In genomic region chr10:80077869-80078447, GRCh38 we compare ENCODE assay signal across 8 cellular contexts. TPM values are rescaled to one million over a fixed set of nuclear protein-coding genes. Genes with fewer than 3 reads are reported as not detected.
DNase-seq lines count a peak whose midpoint lies in the region; ATAC-seq and TF ChIP-seq lines count a peak whose summit lies in the region.

No MANE protein-coding gene starts in this region.

- H3K4me1 Mint-ChIP-seq in IgD-negative memory B cell, result peaks cover 9 to 14% (median 14%) of the 10 kb centered on the region in 3 donors
- peaks cover 20 to 25% of the 10 kb centered on the region in 2 donors for H3K4me1 Mint-ChIP-seq in natural killer cell treated with Interleukin-12 subunit alpha and Interleukin-12 subunit beta and Interleukin-15 and Interleukin-18, amount 100 ng/mL, for 72 hours (ENCODE audit: low read depth in 2 of 2)

- no peak for DNase-seq in natural killer cell treated with Interleukin-12 subunit alpha and Interleukin-12 subunit beta and Interleukin-15 and Interleukin-18, amount 100 ng/mL, for 72 hours (ENCODE audit: low spot score)
- DNase-seq in G401 (ENCODE audit: low spot score) (no peak), GM13976 (ENCODE audit: low spot score) (no peak), NCI-H526 (lab: John Stamatoyannopoulos, UW) (no peak)

- TF ChIP-seq CTCF in C4-2B (conservative IDR thresholded peaks at IDR 0.05) (no peak), GM13976 (IDR thresholded peaks at IDR 0.05; ENCODE audit: borderline replicate concordance, control extremely low read depth, extremely low read depth, insufficient read depth, missing control alignments) (no peak)

- in situ Hi-C loops in G401 (cut with HindIII; ENCODE audit: low sequenced_read_pairs) (no loop called here), GM13976 (cut with MboI; ENCODE audit: low sequenced_read_pairs, unreplicated experiment) (no loop called here)

- H3K9me3 Mint-ChIP-seq in IgD-negative memory B cell, result no peaks in the 10 kb centered on the region
- H3K9me3 Mint-ChIP-seq in natural killer cell treated with Interleukin-12 subunit alpha and Interleukin-12 subunit beta and Interleukin-15 and Interleukin-18, amount 100 ng/mL, for 72 hours, result no peaks in the 10 kb centered on the region

- H3K27me3 Mint-ChIP-seq in IgD-negative memory B cell, result peaks cover 2% of the 10 kb centered on the region
- peaks cover 0 to 3% of the 10 kb centered on the region in 2 donors for H3K27me3 Mint-ChIP-seq in natural killer cell treated with Interleukin-12 subunit alpha and Interleukin-12 subunit beta and Interleukin-15 and Interleukin-18, amount 100 ng/mL, for 72 hours

- H3K27ac ChIP-seq in C4-2B (peak overlapping the region; percentile 90), cingulate gyrus (ENCODE audit: low read depth, low read length) (peak overlapping the region; percentile 99)

- peak overlapping the region; percentile 86 to 98 (median 97) for H3K4me3 Mint-ChIP-seq in IgD-negative memory B cell
- peak overlapping the region; percentile 99 for H3K4me3 Mint-ChIP-seq in natural killer cell treated with Interleukin-12 subunit alpha and Interleukin-12 subunit beta and Interleukin-15 and Interleukin-18, amount 100 ng/mL, for 72 hours

- peaks cover 3% of the 10 kb centered on the region for H3K36me3 Mint-ChIP-seq in IgD-negative memory B cell
- H3K36me3 Mint-ChIP-seq in natural killer cell treated with Interleukin-12 subunit alpha and Interleukin-12 subunit beta and Interleukin-15 and Interleukin-18, amount 100 ng/mL, for 72 hours, result no peaks in the 10 kb centered on the region

- peak overlapping the region; percentile 33 to 97 (median 96) for H3K27ac Mint-ChIP-seq in IgD-negative memory B cell
- peak overlapping the region; percentile 82 to 94 for H3K27ac Mint-ChIP-seq in natural killer cell treated with Interleukin-12 subunit alpha and Interleukin-12 subunit beta and Interleukin-15 and Interleukin-18, amount 100 ng/mL, for 72 hours

- ATAC-seq in natural killer cell treated with Interleukin-12 subunit alpha and Interleukin-12 subunit beta and Interleukin-15 and Interleukin-18, amount 100 ng/mL, for 72 hours, result no peak
- no peak for ATAC-seq in HG02852 (IDR thresholded peaks at IDR 0.05; ENCODE audit: unreplicated experiment)

RNA-seq across cellular contexts. Expression of gene TMEM254, which starts 0.5 kb away (rescaled TPM):
- 29.4 TPM for polyA plus RNA-seq in IgD-negative memory B cell
- total RNA-seq in natural killer cell treated with Interleukin-12 subunit alpha and Interleukin-12 subunit beta and Interleukin-15 and Interleukin-18, amount 100 ng/mL, for 72 hours, result 10 to 100 TPM in 1 of 2 donors, 1 to 10 TPM in 1; 8.3 to 13.2 TPM
- 14.0 TPM in 2 replicates for total RNA-seq in G401 (2014; rRNA removed; shearing (Covaris generic))

RNA-seq across cellular contexts. Expression of gene PLAC9, which starts 54.6 kb away (rescaled TPM):
- polyA plus RNA-seq in IgD-negative memory B cell, result not detected
- total RNA-seq in natural killer cell treated with Interleukin-12 subunit alpha and Interleukin-12 subunit beta and Interleukin-15 and Interleukin-18, amount 100 ng/mL, for 72 hours, result not detected
- total RNA-seq in G401 (2014; rRNA removed; shearing (Covaris generic)), result 1.7 TPM in 1 of 2 replicates, not detected in the other
